In genomic region chr7:152825884-152826283, GRCh38 we compare ENCODE assay signal across 8 cellular contexts.
DNase-seq lines count a peak whose midpoint lies in the region; ATAC-seq, FAIRE-seq and TF ChIP-seq lines count a peak whose summit lies in the region.
"Not testable (repeated sequence)": the region's sequence is repeated elsewhere in the genome, so short reads cannot be mapped to it uniquely, and the experiment has no call there.

No MANE protein-coding gene starts in this region.

- FAIRE-seq in endometrium (lab: Jason Lieb, UNC): peak; percentile 85

- not testable (repeated sequence) for H3K4me3 ChIP-seq in HCT116 (replicated peaks in 1 of 2; ENCODE audit: low read depth in 1 of 2, low read length in 2 of 2); SK-N-SH (ENCODE audit: low read depth in 2 of 2, low read length in 1 of 2)

- TF ChIP-seq CTCF in HCT116 (IDR thresholded peaks at IDR 0.05 in 2 of 3, conservative IDR thresholded peaks at IDR 0.05 in 1 of 3; ENCODE audit: borderline replicate concordance in 1 of 3, insufficient read depth in 1 of 3, low read depth in 2 of 3, low read length in 2 of 3); SK-N-SH (IDR thresholded peaks at IDR 0.05): not testable (repeated sequence)

- TF ChIP-seq EP300 in SK-N-SH (IDR thresholded peaks at IDR 0.05; ENCODE audit: borderline replicate concordance in 1 of 2, low read depth in 1 of 2, low read length in 1 of 2): not testable (repeated sequence)

- POLR2A ChIA-PET in HCT116 (lab: Charles Lee); SK-N-SH (lab: Yijun Ruan, JAX): not testable (repeated sequence)

- not testable (repeated sequence) for H3F3A ChIP-seq in SK-N-SH (replicated peaks; ENCODE audit: insufficient read depth)

- TF ChIP-seq POLR2A in HCT116 (IDR thresholded peaks at IDR 0.05; ENCODE audit: borderline replicate concordance, extremely low read depth, insufficient read depth, insufficient read length): not testable (repeated sequence)

- H3K4me2 ChIP-seq in HCT116 (ENCODE audit: low read length); SK-N-SH: not testable (repeated sequence)

- H3K79me2 ChIP-seq in HCT116 (ENCODE audit: insufficient read depth, low read length); SK-N-SH (ENCODE audit: insufficient read depth): not testable (repeated sequence)

- H4K20me1 ChIP-seq in HCT116 (ENCODE audit: insufficient read depth); SK-N-SH (ENCODE audit: insufficient read depth): not testable (repeated sequence)

- in situ Hi-C loops in ACHN (cut with HindIII; ENCODE audit: low pct_ligation_motif_present, low pct_unique_long_range_greater_than_20kb, low sequenced_read_pairs): not testable (repeated sequence)

- intact Hi-C loops in HCT116 (cut with micrococcal nuclease): loop anchor here (10.0 kb wide), 1 partner anchor 671 kb away; no protein-coding TSS in a partner anchor

- H3K27me3 ChIP-seq in HCT116 (ENCODE audit: insufficient read depth, low read length); SK-N-SH (ENCODE audit: insufficient read depth): not testable (repeated sequence)

- TF ChIP-seq RAD21 in HCT116 (IDR thresholded peaks at IDR 0.05; ENCODE audit: low read depth); SK-N-SH (IDR thresholded peaks at IDR 0.05; ENCODE audit: low read length): not testable (repeated sequence)

- CTCF ChIA-PET in HCT116 (lab: Charles Lee); SK-N-SH (lab: Yijun Ruan, JAX): not testable (repeated sequence)

- not testable (repeated sequence) for H2AFZ ChIP-seq in HCT116 (ENCODE audit: low read depth, low read length, poor library complexity, severe bottlenecking); SK-N-SH (ENCODE audit: low read depth)

- H3K36me3 ChIP-seq in HCT116 (ENCODE audit: control insufficient read depth in 1 of 2, insufficient read depth in 2 of 2, low read length in 2 of 2); SK-N-SH (replicated peaks in 1 of 2; ENCODE audit: control insufficient read depth in 1 of 2, insufficient read depth in 2 of 2, low read length in 1 of 2): not testable (repeated sequence)

- WGBS in SK-N-SH (ENCODE audit: low lambda C conversion rate): 47% methylated on average over 8 of the region's 8 CpGs

- DNase-seq in ACHN: peak; percentile 55
- not testable (repeated sequence) for DNase-seq in HCT116 (ENCODE audit: low read depth, low spot score); SK-N-SH; stimulated activated naive CD8-positive, alpha-beta T cell treated with anti-CD3 and anti-CD28 coated beads, Interleukin-15, Interleukin-2, amounts not matched to agents 100 U/mL and 50 U/mL, for 24 hours
- DNase-seq in NCI-H2171 (lab: John Stamatoyannopoulos, UW): peak; percentile 1
- peak; percentile 31 for DNase-seq in amniotic epithelial cell (ENCODE audit: low read depth)
- peak; percentile 50 for DNase-seq in iris pigment epithelial cell (ENCODE audit: low read depth)

- H3K27ac ChIP-seq in HCT116 (ENCODE audit: low read depth, low read length); SK-N-SH (ENCODE audit: low read depth in 2 of 2, low read length in 1 of 2): not testable (repeated sequence)

- H3K9me3 ChIP-seq in HCT116 (ENCODE audit: control insufficient read depth in 1 of 2, insufficient read depth in 1 of 2, low read depth in 1 of 2, low read length in 2 of 2); SK-N-SH: not testable (repeated sequence)

- not testable (repeated sequence) for BruUV-seq in HCT116 (replicated peaks; lab: Mats Ljungman, UMichigan)

- ATAC-seq in HCT116: peak; percentile 84
- peak; percentile 79 for ATAC-seq in stimulated activated naive CD8-positive, alpha-beta T cell treated with anti-CD3 and anti-CD28 coated beads, Interleukin-15, Interleukin-2, amounts not matched to agents 100 U/mL and 50 U/mL, for 24 hours

- H3K9ac ChIP-seq in HCT116 (ENCODE audit: low read length); SK-N-SH: not testable (repeated sequence)

- not testable (repeated sequence) for H3K9me2 ChIP-seq in HCT116 (ENCODE audit: insufficient read depth); SK-N-SH

- RAD21 ChIA-PET in HCT116 (lab: Charles Lee; ENCODE audit: low non-redundant PET in 1 of 2, low total read pairs in 2 of 2, uncharacterized antibody in 2 of 2, unreplicated experiment in 2 of 2): not testable (repeated sequence)

- not testable (repeated sequence) for H3K4me1 ChIP-seq in HCT116 (ENCODE audit: control insufficient read depth in 1 of 2, insufficient read depth in 2 of 2, low read length in 2 of 2); SK-N-SH (ENCODE audit: control insufficient read depth in 1 of 2, insufficient read depth in 2 of 2, low read depth in 1 of 2, low read length in 1 of 2)

TF ChIP-seq in HCT116, 20 proteins besides CTCF, POLR2A, EP300 and RAD21:
- TF ChIP-seq CEBPB (IDR thresholded peaks at IDR 0.05; ENCODE audit: low read depth): peak; percentile 60
- 0 out of 2 replicates have a peak, but pooled peaks have one; percentile 19 for TF ChIP-seq MAX (IDR thresholded peaks at IDR 0.05)
- TF ChIP-seq JUND (IDR thresholded peaks at IDR 0.05): peak; percentile 35
- TF ChIP-seq FOSL1 (IDR thresholded peaks at IDR 0.05; ENCODE audit: low read depth): peak; percentile 33; the same call in 1 of the 2 replicates
- TF ChIP-seq ATF3 (IDR thresholded peaks at IDR 0.05): peak; percentile 55

TF ChIP-seq in SK-N-SH, 30 proteins besides CTCF, POLR2A, EP300 and RAD21:
- peak; percentile 6; the same call in 1 of the 2 replicates for TF ChIP-seq PBX3 (IDR thresholded peaks at IDR 0.05)
TF ChIP-seq in SK-N-SH: peak in this region for 1; not testable (repeated sequence) for 29.
